Comparison of ENCODE assay signal across 14 cellular contexts in genomic region chr16:90001761-90002503, GRCh38.
"Had no signal": no experiment of that assay in that cellular context is flagged by ENCODE, and none has a peak within 500 bp of the region (broad histone marks: within the 10 kb centered on the region; RNA-seq: fewer than 3 reads in every experiment).

No MANE protein-coding gene starts in this region.

- H3K4me1 ChIP-seq: heart right ventricle, parathyroid adenoma had no signal

- H3K4me3 ChIP-seq: gastrocnemius medialis, heart right ventricle, lung had no signal

- H3K27me3 ChIP-seq: gastrocnemius medialis, heart right ventricle had no signal

- H3K9me3 Mint-ChIP-seq: activated CD4-positive, alpha-beta T cell treated with anti-CD3 and anti-CD28 coated beads, Interleukin-2, amount 10 ng/mL, durations not matched to agents 7 days and 5 days; activated naive CD8-positive, alpha-beta T cell treated with anti-CD3 and anti-CD28 coated beads, Interleukin-2, amount 10 ng/mL, durations not matched to agents 7 days and 5 days; activated T-helper 1 cell treated with anti-CD3 and anti-CD28 coated beads, Interleukin-12 subunit alpha, Interleukin-12 subunit beta, Interleukin-2, Interleukin-4 antibody, amounts not matched to agents 30 ng/mL and 10 ng/mL and 1 ng/mL, durations not matched to agents 14 hours and 24 hours and 36 hours; dendritic cell treated with granulocyte-macrophage colony-stimulating factor and Interleukin-4, amounts not matched to agents 40 ng/mL and 50 ng/mL, for 4 days; effector memory CD8-positive, alpha-beta T cell; naive B cell had no signal

- H3K9ac ChIP-seq: parathyroid adenoma had no signal

- DNase-seq: activated CD4-positive, alpha-beta T cell treated with anti-CD3 and anti-CD28 coated beads, Interleukin-2, amount 10 ng/mL, durations not matched to agents 7 days and 5 days; activated naive CD4-positive, alpha-beta T cell; activated naive CD8-positive, alpha-beta T cell treated with anti-CD3 and anti-CD28 coated beads, Interleukin-2, amount 10 ng/mL, durations not matched to agents 7 days and 5 days; cerebellar nuclear complex; effector memory CD8-positive, alpha-beta T cell; gastrocnemius medialis; heart right ventricle; naive B cell; stimulated activated naive CD4-positive, alpha-beta T cell; trophoblast cell had no signal

- ATAC-seq: effector memory CD8-positive, alpha-beta T cell; gastrocnemius medialis had no signal

- H3K4me3 Mint-ChIP-seq: activated CD4-positive, alpha-beta T cell treated with anti-CD3 and anti-CD28 coated beads, Interleukin-2, amount 10 ng/mL, durations not matched to agents 7 days and 5 days; activated naive CD8-positive, alpha-beta T cell treated with anti-CD3 and anti-CD28 coated beads, Interleukin-2, amount 10 ng/mL, durations not matched to agents 7 days and 5 days; activated T-helper 1 cell treated with anti-CD3 and anti-CD28 coated beads, Interleukin-12 subunit alpha, Interleukin-12 subunit beta, Interleukin-2, Interleukin-4 antibody, amounts not matched to agents 30 ng/mL and 10 ng/mL and 1 ng/mL, durations not matched to agents 14 hours and 24 hours and 36 hours; dendritic cell treated with granulocyte-macrophage colony-stimulating factor and Interleukin-4, amounts not matched to agents 40 ng/mL and 50 ng/mL, for 4 days; effector memory CD8-positive, alpha-beta T cell; naive B cell had no signal

- H3K27ac Mint-ChIP-seq: activated CD4-positive, alpha-beta T cell treated with anti-CD3 and anti-CD28 coated beads, Interleukin-2, amount 10 ng/mL, durations not matched to agents 7 days and 5 days; activated T-helper 1 cell treated with anti-CD3 and anti-CD28 coated beads, Interleukin-12 subunit alpha, Interleukin-12 subunit beta, Interleukin-2, Interleukin-4 antibody, amounts not matched to agents 30 ng/mL and 10 ng/mL and 1 ng/mL, durations not matched to agents 14 hours and 24 hours and 36 hours; dendritic cell treated with granulocyte-macrophage colony-stimulating factor and Interleukin-4, amounts not matched to agents 40 ng/mL and 50 ng/mL, for 4 days; effector memory CD8-positive, alpha-beta T cell had no signal

- H3K27ac ChIP-seq: gastrocnemius medialis, heart right ventricle, parathyroid adenoma had no signal

- H3K9me3 ChIP-seq: gastrocnemius medialis, heart right ventricle had no signal

- H3K27me3 Mint-ChIP-seq: activated CD4-positive, alpha-beta T cell treated with anti-CD3 and anti-CD28 coated beads, Interleukin-2, amount 10 ng/mL, durations not matched to agents 7 days and 5 days; activated naive CD8-positive, alpha-beta T cell treated with anti-CD3 and anti-CD28 coated beads, Interleukin-2, amount 10 ng/mL, durations not matched to agents 7 days and 5 days; dendritic cell treated with granulocyte-macrophage colony-stimulating factor and Interleukin-4, amounts not matched to agents 40 ng/mL and 50 ng/mL, for 4 days; effector memory CD8-positive, alpha-beta T cell; naive B cell had no signal

- H3K4me1 Mint-ChIP-seq: activated CD4-positive, alpha-beta T cell treated with anti-CD3 and anti-CD28 coated beads, Interleukin-2, amount 10 ng/mL, durations not matched to agents 7 days and 5 days; activated naive CD8-positive, alpha-beta T cell treated with anti-CD3 and anti-CD28 coated beads, Interleukin-2, amount 10 ng/mL, durations not matched to agents 7 days and 5 days had no signal
